Comparison of ENCODE assay signal across 9 cellular contexts in genomic region chr19:14450168-14450874, GRCh38. TPM values are rescaled to one million over a fixed set of nuclear protein-coding genes. Genes with fewer than 3 reads are reported as not detected.
A peak's percentile ranks its signal among the peaks of the same experiment; 100 is the strongest.
DNase-seq lines count a peak whose midpoint lies in the region; ATAC-seq and TF ChIP-seq lines count a peak whose summit lies in the region.
"Had no signal": no experiment of that assay in that cellular context is flagged by ENCODE, and none has a peak within 500 bp of the region (broad histone marks: within the 10 kb centered on the region; RNA-seq: fewer than 3 reads in every experiment).

No MANE protein-coding gene starts in this region.

- H3K4me2 ChIP-seq in SK-N-SH = no peak overlapping the region

- H3K9me2 ChIP-seq in SK-N-SH = no peaks in the 10 kb centered on the region

- peaks cover 7 to 32% (median 15%) of the 10 kb centered on the region in 4 donors for H3K4me1 Mint-ChIP-seq in naive thymus-derived CD8-positive, alpha-beta T cell

- WGBS in SK-N-SH (ENCODE audit: low lambda C conversion rate) = 90% methylated on average over 17 of the region's 30 CpGs

- no peak for DNase-seq in Right ventricle myocardium inferior (ENCODE audit: missing footprints)
- no peak for DNase-seq in right atrium auricular region (ENCODE audit: low spot score)
- DNase-seq in SK-N-SH = peak; percentile 95
- peak in 1 of 2 donors; percentile 76 for DNase-seq in activated naive CD4-positive, alpha-beta T cell treated with anti-CD3 and anti-CD28 coated beads, Interleukin-2, amount 50 U/mL, for 72 hours (ENCODE audit: low spot score in 2 of 2)
- DNase-seq in naive thymus-derived CD8-positive, alpha-beta T cell = peak in 8 of 10 donors; percentile 25 to 65 (median 58)
- no peak for DNase-seq in NCI-H524 treated with DMSO at 0.1 percent for 48 hours (lab: John Stamatoyannopoulos, UW)
- no peak for DNase-seq in GM19238 (ENCODE audit: insufficient read length, low spot score)

- H3K36me3 ChIP-seq in right atrium auricular region (peaks cover 89% of the 10 kb centered on the region), SK-N-SH (replicated peaks in 1 of 2; ENCODE audit: control insufficient read depth in 1 of 2, insufficient read depth in 2 of 2, low read length in 1 of 2) (peaks cover 33 to 36% of the 10 kb centered on the region in 2 experiments)
- H3K36me3 ChIP-seq: ovary had no signal

- no peak overlapping the region for H2AFZ ChIP-seq in SK-N-SH (ENCODE audit: low read depth)

- TF ChIP-seq CTCF in right atrium auricular region (IDR thresholded peaks at IDR 0.05) = no peak
- no peak for TF ChIP-seq CTCF in SK-N-SH (IDR thresholded peaks at IDR 0.05)

- H3K4me3 Mint-ChIP-seq in naive thymus-derived CD8-positive, alpha-beta T cell = no peak overlapping the region

- H3K9ac ChIP-seq in SK-N-SH = no peak overlapping the region

- H3K27me3 ChIP-seq in right atrium auricular region = no peaks in the 10 kb centered on the region
- H3K27me3 ChIP-seq in SK-N-SH (ENCODE audit: insufficient read depth) = no peaks in the 10 kb centered on the region
- H3K27me3 ChIP-seq: ovary had no signal

- H3F3A ChIP-seq in SK-N-SH (replicated peaks; ENCODE audit: insufficient read depth) = peaks cover 8% of the 10 kb centered on the region

- no peaks in the 10 kb centered on the region for H3K27me3 Mint-ChIP-seq in naive thymus-derived CD8-positive, alpha-beta T cell

- no peak for TF ChIP-seq RAD21 in SK-N-SH (IDR thresholded peaks at IDR 0.05; ENCODE audit: low read length)

- no peaks in the 10 kb centered on the region for H3K9me3 Mint-ChIP-seq in activated naive CD4-positive, alpha-beta T cell treated with anti-CD3 and anti-CD28 coated beads, Interleukin-2, amount 50 U/mL, for 72 hours
- no peaks in the 10 kb centered on the region for H3K9me3 Mint-ChIP-seq in naive thymus-derived CD8-positive, alpha-beta T cell

- H3K27ac ChIP-seq in right atrium auricular region (no peak overlapping the region), SK-N-SH (ENCODE audit: low read depth in 2 of 2, low read length in 1 of 2) (no peak overlapping the region)
- H3K27ac ChIP-seq: ovary had no signal

- ATAC-seq in Right ventricle myocardium inferior = peak; percentile 57
- ATAC-seq in activated naive CD4-positive, alpha-beta T cell treated with anti-CD3 and anti-CD28 coated beads, Interleukin-2, amount 50 U/mL, for 72 hours = peak; percentile 50 to 93
- peak; percentile 79 to 99 for ATAC-seq in naive thymus-derived CD8-positive, alpha-beta T cell
- no peak for ATAC-seq in GM21528 (IDR thresholded peaks at IDR 0.05; ENCODE audit: low FRiP score, unreplicated experiment)

- CTCF ChIA-PET in SK-N-SH (lab: Yijun Ruan, JAX) = interaction anchor here (0.9 to 1.1 kb wide), 2 partner anchors 22 to 44 kb away, joined by 3 to 7 read pairs; no protein-coding TSS in a partner anchor

- H3K9me3 ChIP-seq in right atrium auricular region (no peaks in the 10 kb centered on the region), SK-N-SH (no peaks in the 10 kb centered on the region)
- H3K9me3 ChIP-seq: ovary had no signal

- no peak overlapping the region for H3K27ac Mint-ChIP-seq in activated naive CD4-positive, alpha-beta T cell treated with anti-CD3 and anti-CD28 coated beads, Interleukin-2, amount 50 U/mL, for 72 hours
- peak overlapping the region in 5 of 10 donors; percentile 25 to 69 (median 46) for H3K27ac Mint-ChIP-seq in naive thymus-derived CD8-positive, alpha-beta T cell

- H3K4me1 ChIP-seq in right atrium auricular region = no peaks in the 10 kb centered on the region
- H3K4me1 ChIP-seq in SK-N-SH (ENCODE audit: control insufficient read depth in 1 of 2, insufficient read depth in 2 of 2, low read depth in 1 of 2, low read length in 1 of 2) = no peaks in the 10 kb centered on the region

- POLR2A ChIA-PET in SK-N-SH (lab: Yijun Ruan, JAX) = no interaction called here
- POLR2A ChIA-PET in naive thymus-derived CD8-positive, alpha-beta T cell (lab: Charles Lee) = interaction anchor here (0.6 to 1.0 kb wide), 2 partner anchors 17 to 1256 kb away, joined by 3 read pairs; no protein-coding TSS in a partner anchor

- H3K79me2 ChIP-seq in SK-N-SH (ENCODE audit: insufficient read depth) = no peaks in the 10 kb centered on the region

- H4K20me1 ChIP-seq in SK-N-SH (ENCODE audit: insufficient read depth) = no peaks in the 10 kb centered on the region

- peaks cover 19 to 26% of the 10 kb centered on the region in 2 donors for H3K36me3 Mint-ChIP-seq in activated naive CD4-positive, alpha-beta T cell treated with anti-CD3 and anti-CD28 coated beads, Interleukin-2, amount 50 U/mL, for 72 hours
- H3K36me3 Mint-ChIP-seq in naive thymus-derived CD8-positive, alpha-beta T cell = peaks cover 6 to 92% (median 33%) of the 10 kb centered on the region in 3 donors

- intact Hi-C loops in Right ventricle myocardium inferior (cut with DNase I) = no loop called here

- H3K4me3 ChIP-seq in right atrium auricular region (no peak overlapping the region), SK-N-SH (ENCODE audit: low read depth in 2 of 2, low read length in 1 of 2) (no peak overlapping the region)
- H3K4me3 ChIP-seq: ovary had no signal

- TF ChIP-seq EP300 in SK-N-SH (IDR thresholded peaks at IDR 0.05; ENCODE audit: borderline replicate concordance in 1 of 2, low read depth in 1 of 2, low read length in 1 of 2) = no peak

TF ChIP-seq in SK-N-SH, 30 proteins besides CTCF, POLR2A, EP300 and RAD21 (continues in another document):
- TF ChIP-seq SIN3A (IDR thresholded peaks at IDR 0.05; ENCODE audit: borderline replicate concordance, low read depth, low read length) (no peak), RFX5 (IDR thresholded peaks at IDR 0.05; ENCODE audit: low read length) (no peak), PBX3 (IDR thresholded peaks at IDR 0.05) (no peak), FOXM1 (IDR thresholded peaks at IDR 0.05; ENCODE audit: low read depth) (no peak), ZBTB33 (IDR thresholded peaks at IDR 0.05; ENCODE audit: borderline replicate concordance, low read depth) (no peak), NFIC (IDR thresholded peaks at IDR 0.05; ENCODE audit: borderline replicate concordance) (no peak)

RNA-seq across cellular contexts. Expression of gene PKN1, which starts 17.2 kb away (rescaled TPM):
- 149 TPM for total RNA-seq in Right ventricle myocardium inferior
- total RNA-seq in right atrium auricular region = 100 to 1,000 TPM in 1 of 2 donors, 10 to 100 TPM in 1; 87.2 to 111 TPM
- polyA plus RNA-seq in SK-N-SH (2012; rRNA removed) = 68.0 and 99.6 TPM in 2 replicates
- 43.0 and 58.2 TPM in 2 replicates for polyA plus RNA-seq in SK-N-SH (2012; cell fraction: cytosol; rRNA removed)
- 85.8 and 112 TPM in 2 replicates for polyA plus RNA-seq in SK-N-SH (2012; cell fraction: nucleus; rRNA removed)
- total RNA-seq in activated naive CD4-positive, alpha-beta T cell treated with anti-CD3 and anti-CD28 coated beads, Interleukin-2, amount 50 U/mL, for 72 hours = 100 to 1,000 TPM; 105 to 192 TPM
- total RNA-seq in naive thymus-derived CD8-positive, alpha-beta T cell = 100 to 1,000 TPM; 188 to 200 TPM
- polyA plus RNA-seq in naive thymus-derived CD8-positive, alpha-beta T cell = 10 to 100 TPM; 45.5 to 96.6 (median 56.8) TPM

RNA-seq across cellular contexts. Expression of gene PTGER1, which starts 24.8 kb away (rescaled TPM):
- not detected for total RNA-seq in Right ventricle myocardium inferior
- not detected for total RNA-seq in right atrium auricular region
- 4.6 and 6.0 TPM in 2 replicates for polyA plus RNA-seq in SK-N-SH (2012; rRNA removed)
- polyA plus RNA-seq in SK-N-SH (2012; cell fraction: cytosol; rRNA removed) = 2.0 and 3.4 TPM in 2 replicates
- polyA plus RNA-seq in SK-N-SH (2012; cell fraction: nucleus; rRNA removed) = 2.4 and 3.9 TPM in 2 replicates
- under 1 TPM; 0.20 to 0.97 TPM for total RNA-seq in activated naive CD4-positive, alpha-beta T cell treated with anti-CD3 and anti-CD28 coated beads, Interleukin-2, amount 50 U/mL, for 72 hours
- total RNA-seq in naive thymus-derived CD8-positive, alpha-beta T cell = not detected
- polyA plus RNA-seq in naive thymus-derived CD8-positive, alpha-beta T cell = not detected
- polyA plus RNA-seq: ovary had no signal

RNA-seq across cellular contexts. Expression of gene DDX39A, which starts 31.2 kb away (rescaled TPM):
- total RNA-seq in Right ventricle myocardium inferior (32.2 TPM), right atrium auricular region (10 to 100 TPM; 25.5 to 29.8 TPM)
- 78.0 and 88.8 TPM in 2 replicates for polyA plus RNA-seq in SK-N-SH (2012; rRNA removed)
- 29.8 and 45.2 TPM in 2 replicates for polyA plus RNA-seq in SK-N-SH (2012; cell fraction: cytosol; rRNA removed)
- 401 and 481 TPM in 2 replicates for polyA plus RNA-seq in SK-N-SH (2012; cell fraction: nucleus; rRNA removed)
- total RNA-seq in activated naive CD4-positive, alpha-beta T cell treated with anti-CD3 and anti-CD28 coated beads, Interleukin-2, amount 50 U/mL, for 72 hours = 100 to 1,000 TPM; 208 to 217 TPM
- total RNA-seq in naive thymus-derived CD8-positive, alpha-beta T cell = 100 to 1,000 TPM; 158 to 165 TPM
- 100 to 1,000 TPM in 2 of 3 donors, 10 to 100 TPM in 1; 96.0 to 136 (median 106) TPM for polyA plus RNA-seq in naive thymus-derived CD8-positive, alpha-beta T cell

RNA-seq across cellular contexts. Expression of gene GIPC1, which starts 45.6 kb away (rescaled TPM):
- 50.0 TPM for total RNA-seq in Right ventricle myocardium inferior
- total RNA-seq in right atrium auricular region = 10 to 100 TPM; 49.6 to 58.2 TPM
- polyA plus RNA-seq in SK-N-SH (2012; rRNA removed) = 138 and 144 TPM in 2 replicates
- 64.3 and 109 TPM in 2 replicates for polyA plus RNA-seq in SK-N-SH (2012; cell fraction: cytosol; rRNA removed)
- 108 and 111 TPM in 2 replicates for polyA plus RNA-seq in SK-N-SH (2012; cell fraction: nucleus; rRNA removed)
- total RNA-seq in activated naive CD4-positive, alpha-beta T cell treated with anti-CD3 and anti-CD28 coated beads, Interleukin-2, amount 50 U/mL, for 72 hours = 10 to 100 TPM; 24.8 to 33.3 TPM
- total RNA-seq in naive thymus-derived CD8-positive, alpha-beta T cell = 10 to 100 TPM; 19.9 to 23.0 TPM
- 10 to 100 TPM; 32.2 to 35.0 (median 33.5) TPM for polyA plus RNA-seq in naive thymus-derived CD8-positive, alpha-beta T cell

Comparison
In these comparisons a context has a peak if more than half of its experiments do, and no peak if none do; other contexts are left out.
1. DNase-seq: peak in SK-N-SH (single experiment) and naive thymus-derived CD8-positive, alpha-beta T cell (8 of 10); none in Right ventricle myocardium inferior (single experiment), right atrium auricular region (single experiment), NCI-H524 treated with DMSO at 0.1 percent for 48 hours (single experiment) and GM19238 (single experiment).